Comparison of ENCODE assay signal across 21 cellular contexts in genomic region chr2:144770616-144771230, GRCh38.
"Had no signal": no experiment of that assay in that cellular context is flagged by ENCODE, and none has a peak within 500 bp of the region (broad histone marks: within the 10 kb centered on the region; RNA-seq: fewer than 3 reads in every experiment).

No MANE protein-coding gene starts in this region.

- H3K27ac Mint-ChIP-seq: activated B cell treated with CpG ODN at 0.5 μM for 24 hours; activated CD4-positive, alpha-beta memory T cell treated with anti-CD3 and anti-CD28 coated beads for 36 hours; activated CD8-positive, alpha-beta memory T cell treated with anti-CD3 and anti-CD28 coated beads, Interleukin-2, amount 10 ng/mL, durations not matched to agents 7 days and 5 days; activated naive CD8-positive, alpha-beta T cell treated with anti-CD3 and anti-CD28 coated beads for 36 hours; nephron progenitor cell; stimulated activated memory B cell treated with anti-CD40 and anti-IgM and Interleukin-4, amounts not matched to agents 10 μg/mL and 1 μg/mL and 100 μg/mL, for 72 hours; T-cell had no signal

- ATAC-seq: activated CD8-positive, alpha-beta memory T cell treated with anti-CD3 and anti-CD28 coated beads, Interleukin-2, amount 10 ng/mL, durations not matched to agents 7 days and 5 days; body of pancreas; gastroesophageal sphincter; heart right ventricle; left cardiac atrium; lower lobe of right lung; stimulated activated memory B cell treated with anti-CD40 and anti-IgM and Interleukin-4, amounts not matched to agents 10 μg/mL and 1 μg/mL and 100 μg/mL, for 72 hours; T-cell had no signal

- H3K4me3 ChIP-seq: body of pancreas, colonic mucosa, gastroesophageal sphincter, heart right ventricle, lower lobe of right lung, prostate gland, sigmoid colon, spleen, thoracic aorta, upper lobe of left lung had no signal

- H3K27ac ChIP-seq: body of pancreas, colonic mucosa, gastroesophageal sphincter, heart right ventricle, lower lobe of right lung, prostate gland, spleen, thoracic aorta, upper lobe of left lung had no signal

- H3K27me3 Mint-ChIP-seq: activated B cell treated with CpG ODN at 0.5 μM for 24 hours had no signal

- H3K4me3 Mint-ChIP-seq: activated B cell treated with CpG ODN at 0.5 μM for 24 hours; activated CD4-positive, alpha-beta memory T cell treated with anti-CD3 and anti-CD28 coated beads for 36 hours; activated CD8-positive, alpha-beta memory T cell treated with anti-CD3 and anti-CD28 coated beads, Interleukin-2, amount 10 ng/mL, durations not matched to agents 7 days and 5 days; activated naive CD8-positive, alpha-beta T cell treated with anti-CD3 and anti-CD28 coated beads for 36 hours; nephron progenitor cell; stimulated activated memory B cell treated with anti-CD40 and anti-IgM and Interleukin-4, amounts not matched to agents 10 μg/mL and 1 μg/mL and 100 μg/mL, for 72 hours; T-cell had no signal

- H3K36me3 ChIP-seq: colonic mucosa, gastroesophageal sphincter, heart right ventricle, lower lobe of right lung, prostate gland, sigmoid colon, spleen, thoracic aorta, upper lobe of left lung had no signal

- H3K9me3 Mint-ChIP-seq: activated B cell treated with CpG ODN at 0.5 μM for 24 hours; activated CD4-positive, alpha-beta memory T cell treated with anti-CD3 and anti-CD28 coated beads for 36 hours; activated naive CD8-positive, alpha-beta T cell treated with anti-CD3 and anti-CD28 coated beads for 36 hours; nephron progenitor cell; stimulated activated memory B cell treated with anti-CD40 and anti-IgM and Interleukin-4, amounts not matched to agents 10 μg/mL and 1 μg/mL and 100 μg/mL, for 72 hours; T-cell had no signal

- H3K4me1 ChIP-seq: body of pancreas, colonic mucosa, gastroesophageal sphincter, lower lobe of right lung, prostate gland, upper lobe of left lung had no signal

- H3K36me3 Mint-ChIP-seq: activated CD4-positive, alpha-beta memory T cell treated with anti-CD3 and anti-CD28 coated beads for 36 hours; activated CD8-positive, alpha-beta memory T cell treated with anti-CD3 and anti-CD28 coated beads, Interleukin-2, amount 10 ng/mL, durations not matched to agents 7 days and 5 days; activated naive CD8-positive, alpha-beta T cell treated with anti-CD3 and anti-CD28 coated beads for 36 hours; stimulated activated memory B cell treated with anti-CD40 and anti-IgM and Interleukin-4, amounts not matched to agents 10 μg/mL and 1 μg/mL and 100 μg/mL, for 72 hours; T-cell had no signal

- H3K27me3 ChIP-seq: body of pancreas, colonic mucosa, gastroesophageal sphincter, heart right ventricle, sigmoid colon, spleen, upper lobe of left lung had no signal

- H3K4me1 Mint-ChIP-seq: activated CD8-positive, alpha-beta memory T cell treated with anti-CD3 and anti-CD28 coated beads, Interleukin-2, amount 10 ng/mL, durations not matched to agents 7 days and 5 days; activated naive CD8-positive, alpha-beta T cell treated with anti-CD3 and anti-CD28 coated beads for 36 hours; nephron progenitor cell; T-cell had no signal

- DNase-seq: activated B cell treated with CpG ODN at 0.5 μM for 24 hours; activated CD4-positive, alpha-beta memory T cell treated with anti-CD3 and anti-CD28 coated beads for 36 hours; activated CD4-positive, alpha-beta T cell treated with anti-CD3 and anti-CD28 coated beads for 4 hours; activated CD8-positive, alpha-beta memory T cell treated with anti-CD3 and anti-CD28 coated beads, Interleukin-2, amount 10 ng/mL, durations not matched to agents 7 days and 5 days; activated naive CD8-positive, alpha-beta T cell treated with anti-CD3 and anti-CD28 coated beads for 36 hours; body of pancreas; central memory CD4-positive, alpha-beta T cell; colonic mucosa; heart right ventricle; left cardiac atrium; lower lobe of right lung; nephron progenitor cell; sigmoid colon; spleen; stimulated activated CD4-positive, alpha-beta T cell treated with anti-CD3 and anti-CD28 coated beads, Interleukin-4, amount 100 ng/mL, for 4 hours; T-cell; upper lobe of left lung had no signal
